35 cellular contexts compared by ENCODE assay signal in genomic region chr1:104906141-104906540, GRCh38.
"Had no signal": no experiment of that assay in that cellular context is flagged by ENCODE, and none has a peak within 500 bp of the region (broad histone marks: within the 10 kb centered on the region; RNA-seq: fewer than 3 reads in every experiment).

No MANE protein-coding gene starts in this region.

- H3K27ac Mint-ChIP-seq: activated B cell treated with CpG ODN at 0.5 μM for 24 hours; activated CD8-positive, alpha-beta memory T cell treated with anti-CD3 and anti-CD28 coated beads, Interleukin-2, amount 10 ng/mL, durations not matched to agents 7 days and 5 days; activated CD8-positive, alpha-beta T cell treated with anti-CD3 and anti-CD28 coated beads for 36 hours; activated naive CD4-positive, alpha-beta T cell treated with anti-CD3 and anti-CD28 coated beads for 36 hours; activated naive CD4-positive, alpha-beta T cell treated with anti-CD3 and anti-CD28 coated beads, Interleukin-2, amount 50 U/mL, for 24 hours; activated naive CD8-positive, alpha-beta T cell treated with anti-CD3 and anti-CD28 coated beads for 36 hours; activated naive CD8-positive, alpha-beta T cell treated with anti-CD3 and anti-CD28 coated beads, Interleukin-2, amount 50 U/mL, for 24 hours; activated T-helper 1 cell treated with anti-CD3 and anti-CD28 coated beads, Interleukin-12 subunit alpha, Interleukin-12 subunit beta, Interleukin-2, Interleukin-4 antibody, amounts not matched to agents 30 ng/mL and 10 ng/mL and 1 ng/mL, durations not matched to agents 14 hours and 24 hours and 36 hours; activated T-helper 2 cell treated with anti-CD3 and anti-CD28 coated beads, Interferon-gamma antibody, Interleukin-2, Interleukin-4, amounts not matched to agents 10 μg/mL and 5 μg/mL and 100 μg/mL, durations not matched to agents 14 hours and 24 hours and 36 hours; brain; T-helper 17 cell; T-helper 2 cell treated with Interferon-gamma antibody and Interleukin-4, amounts not matched to agents 5 μg/mL and 100 μg/mL, for 36 hours had no signal

- H3K27me3 ChIP-seq: adrenal gland, breast epithelium, cardiac muscle cell, colonic mucosa had no signal

- DNase-seq: activated B cell treated with CpG ODN at 0.5 μM for 24 hours; activated CD4-positive, alpha-beta T cell treated with anti-CD3 and anti-CD28 coated beads for 48 hours; activated CD4-positive, alpha-beta T cell treated with anti-CD3 and anti-CD28 coated beads, Interleukin-2, amount 50 U/mL, for 1 hour; activated CD4-positive, alpha-beta T cell treated with anti-CD3 and anti-CD28 coated beads, Interleukin-2, amount 50 U/mL, for 48 hours; activated CD8-positive, alpha-beta memory T cell treated with anti-CD3 and anti-CD28 coated beads, Interleukin-2, amount 10 ng/mL, durations not matched to agents 7 days and 5 days; activated CD8-positive, alpha-beta memory T cell treated with anti-CD3 and anti-CD28 coated beads, Interleukin-2, amount 50 U/mL, for 4 hours; activated CD8-positive, alpha-beta T cell treated with anti-CD3 and anti-CD28 coated beads for 36 hours; activated effector memory CD4-positive, alpha-beta T cell treated with anti-CD3 and anti-CD28 coated beads, Interleukin-2, amount 50 U/mL, for 16 hours; activated naive CD4-positive, alpha-beta T cell treated with anti-CD3 and anti-CD28 coated beads for 36 hours; activated naive CD8-positive, alpha-beta T cell treated with anti-CD3 and anti-CD28 coated beads for 36 hours; activated naive CD8-positive, alpha-beta T cell treated with anti-CD3 and anti-CD28 coated beads, Interleukin-2, amount 50 U/mL, for 24 hours; activated T-cell treated with anti-CD3 and anti-CD28 coated beads, Interleukin-2, amount 50 U/mL, for 1 hour; activated T-cell treated with anti-CD3 and anti-CD28 coated beads, Interleukin-2, amount 50 U/mL, for 48 hours; adrenal gland; amygdala; aorta; central memory CD4-positive, alpha-beta T cell; cerebellar nuclear complex; colonic mucosa; effector CD8-positive, alpha-beta T cell; foreskin fibroblast; head of caudate nucleus; T-helper 1 cell; T-helper 17 cell; T1000; WERI-Rb-1 had no signal

- H3K27ac ChIP-seq: adrenal gland, breast epithelium, cardiac muscle cell, colonic mucosa, WERI-Rb-1 had no signal

- H3K9me3 ChIP-seq: adrenal gland, colonic mucosa had no signal

- H3K27me3 Mint-ChIP-seq: activated B cell treated with CpG ODN at 0.5 μM for 24 hours; activated CD8-positive, alpha-beta memory T cell treated with anti-CD3 and anti-CD28 coated beads, Interleukin-2, amount 10 ng/mL, durations not matched to agents 7 days and 5 days; activated CD8-positive, alpha-beta T cell treated with anti-CD3 and anti-CD28 coated beads for 36 hours; activated naive CD4-positive, alpha-beta T cell treated with anti-CD3 and anti-CD28 coated beads, Interleukin-2, amount 50 U/mL, for 24 hours; activated naive CD8-positive, alpha-beta T cell treated with anti-CD3 and anti-CD28 coated beads for 36 hours; activated naive CD8-positive, alpha-beta T cell treated with anti-CD3 and anti-CD28 coated beads, Interleukin-2, amount 50 U/mL, for 24 hours; T-helper 17 cell had no signal

- H3K4me3 Mint-ChIP-seq: activated B cell treated with CpG ODN at 0.5 μM for 24 hours; activated CD8-positive, alpha-beta memory T cell treated with anti-CD3 and anti-CD28 coated beads, Interleukin-2, amount 10 ng/mL, durations not matched to agents 7 days and 5 days; activated CD8-positive, alpha-beta T cell treated with anti-CD3 and anti-CD28 coated beads for 36 hours; activated naive CD4-positive, alpha-beta T cell treated with anti-CD3 and anti-CD28 coated beads for 36 hours; activated naive CD4-positive, alpha-beta T cell treated with anti-CD3 and anti-CD28 coated beads, Interleukin-2, amount 50 U/mL, for 24 hours; activated naive CD8-positive, alpha-beta T cell treated with anti-CD3 and anti-CD28 coated beads for 36 hours; activated naive CD8-positive, alpha-beta T cell treated with anti-CD3 and anti-CD28 coated beads, Interleukin-2, amount 50 U/mL, for 24 hours; activated T-helper 1 cell treated with anti-CD3 and anti-CD28 coated beads, Interleukin-12 subunit alpha, Interleukin-12 subunit beta, Interleukin-2, Interleukin-4 antibody, amounts not matched to agents 30 ng/mL and 10 ng/mL and 1 ng/mL, durations not matched to agents 14 hours and 24 hours and 36 hours; brain; T-helper 17 cell; T-helper 2 cell treated with Interferon-gamma antibody and Interleukin-4, amounts not matched to agents 5 μg/mL and 100 μg/mL, for 36 hours had no signal

- H3K4me3 ChIP-seq: adrenal gland, breast epithelium, cardiac muscle cell, colonic mucosa had no signal

- ATAC-seq: activated CD4-positive, CD25-positive, alpha-beta regulatory T cell treated with anti-CD3 and anti-CD28 coated beads, Interleukin-2, amount 50 U/mL, for 24 hours; activated CD8-positive, alpha-beta memory T cell treated with anti-CD3 and anti-CD28 coated beads, Interleukin-2, amount 10 ng/mL, durations not matched to agents 7 days and 5 days; activated CD8-positive, alpha-beta T cell treated with anti-CD3 and anti-CD28 coated beads for 36 hours; activated naive CD8-positive, alpha-beta T cell treated with anti-CD3 and anti-CD28 coated beads, Interleukin-2, amount 50 U/mL, for 24 hours; esophagus mucosa; T-helper 17 cell had no signal

- H3K4me1 ChIP-seq: adrenal gland, breast epithelium, colonic mucosa had no signal

- H3K36me3 ChIP-seq: adrenal gland, breast epithelium, cardiac muscle cell, colonic mucosa, WERI-Rb-1 had no signal

- H3K4me1 Mint-ChIP-seq: activated B cell treated with CpG ODN at 0.5 μM for 24 hours; activated CD8-positive, alpha-beta memory T cell treated with anti-CD3 and anti-CD28 coated beads, Interleukin-2, amount 10 ng/mL, durations not matched to agents 7 days and 5 days; activated naive CD4-positive, alpha-beta T cell treated with anti-CD3 and anti-CD28 coated beads, Interleukin-2, amount 50 U/mL, for 24 hours; activated naive CD8-positive, alpha-beta T cell treated with anti-CD3 and anti-CD28 coated beads for 36 hours; activated naive CD8-positive, alpha-beta T cell treated with anti-CD3 and anti-CD28 coated beads, Interleukin-2, amount 50 U/mL, for 24 hours; brain; T-helper 17 cell had no signal

- H3K36me3 Mint-ChIP-seq: activated CD8-positive, alpha-beta memory T cell treated with anti-CD3 and anti-CD28 coated beads, Interleukin-2, amount 10 ng/mL, durations not matched to agents 7 days and 5 days; activated naive CD4-positive, alpha-beta T cell treated with anti-CD3 and anti-CD28 coated beads, Interleukin-2, amount 50 U/mL, for 24 hours; activated naive CD8-positive, alpha-beta T cell treated with anti-CD3 and anti-CD28 coated beads for 36 hours; brain had no signal
